8 cellular contexts compared by ENCODE assay signal in the genomic region with DNA sequence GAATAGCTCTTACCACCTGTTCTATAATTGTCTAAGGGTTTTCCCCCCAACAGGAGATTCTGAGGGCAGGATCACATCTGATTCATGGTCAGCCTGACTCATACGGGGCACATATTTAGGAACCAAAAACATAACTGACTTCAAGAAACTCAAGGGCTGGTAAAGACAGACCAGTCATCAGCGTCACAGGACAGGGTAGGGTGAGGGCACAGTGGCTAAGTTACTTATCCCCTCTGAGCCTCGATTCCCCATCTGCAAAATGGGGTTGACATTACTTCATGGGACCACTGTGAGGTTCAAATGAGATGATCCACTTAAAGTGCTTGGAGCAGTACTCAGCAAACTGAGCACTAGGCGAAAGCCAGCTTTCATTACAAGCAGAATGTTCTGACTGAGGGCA. TPM values are rescaled to one million over a fixed set of nuclear protein-coding genes. Genes with fewer than 3 reads are reported as not detected.
DNase-seq lines count a peak whose midpoint lies in the region; ATAC-seq and TF ChIP-seq lines count a peak whose summit lies in the region.

No MANE protein-coding gene starts in this region.

- peaks cover 2% of the 10 kb centered on the region for H3K27me3 Mint-ChIP-seq in activated CD4-positive, alpha-beta T cell treated with anti-CD3 and anti-CD28 coated beads, Interleukin-2, amount 10 ng/mL, durations not matched to agents 24 days and 14 days
- no peaks in the 10 kb centered on the region for H3K27me3 Mint-ChIP-seq in nephron progenitor cell (ENCODE audit: low read depth, poor library complexity)

- intact Hi-C loops in activated CD4-positive, alpha-beta T cell treated with anti-CD3 and anti-CD28 coated beads, Interleukin-2, amount 10 ng/mL, durations not matched to agents 24 days and 14 days (cut with micrococcal nuclease) = loop anchor here (1.0 to 5.0 kb wide), 6 partner anchors 46 to 460 kb away; a partner anchor contains a TSS

- H3K4me3 ChIP-seq in endocrine pancreas (ENCODE audit: control insufficient read depth, insufficient read depth, low read length) (peak overlapping the region; percentile 89), upper lobe of left lung (peak overlapping the region; percentile 45 to 85 (median 70))

- WGBS in upper lobe of left lung, 2 donors = 17 to 18% methylated on average over 4 of the region's 4 CpGs

- TF ChIP-seq EP300 in upper lobe of left lung (IDR thresholded peaks at IDR 0.05) = no peak

- no peak overlapping the region for H3K4me3 Mint-ChIP-seq in activated CD4-positive, alpha-beta T cell treated with anti-CD3 and anti-CD28 coated beads, Interleukin-2, amount 10 ng/mL, durations not matched to agents 24 days and 14 days
- peak overlapping the region; percentile 94 for H3K4me3 Mint-ChIP-seq in nephron progenitor cell

- H3K36me3 ChIP-seq in endocrine pancreas (ENCODE audit: control insufficient read depth, insufficient read depth, low read length) (peaks cover 3% of the 10 kb centered on the region), upper lobe of left lung (peaks cover 0 to 22% (median 14%) of the 10 kb centered on the region in 4 donors)

- no peaks in the 10 kb centered on the region for H3K9me3 Mint-ChIP-seq in activated CD4-positive, alpha-beta T cell treated with anti-CD3 and anti-CD28 coated beads, Interleukin-2, amount 10 ng/mL, durations not matched to agents 24 days and 14 days
- no peaks in the 10 kb centered on the region for H3K9me3 Mint-ChIP-seq in nephron progenitor cell

- peak overlapping the region; percentile 95 for H3K9ac ChIP-seq in endocrine pancreas (ENCODE audit: control insufficient read depth, insufficient read depth, low read length)

- H3K4me1 ChIP-seq in endocrine pancreas (ENCODE audit: control insufficient read depth, insufficient read depth, low read length) = no peaks in the 10 kb centered on the region
- H3K4me1 ChIP-seq in upper lobe of left lung = peaks cover 17 to 20% (median 20%) of the 10 kb centered on the region in 4 donors

- peak; percentile 74 for DNase-seq in activated CD4-positive, alpha-beta T cell treated with anti-CD3 and anti-CD28 coated beads, Interleukin-2, amount 10 ng/mL, durations not matched to agents 24 days and 14 days
- no peak for DNase-seq in nephron progenitor cell
- DNase-seq in upper lobe of left lung = no peak
- DNase-seq in epidermal melanocyte (ENCODE audit: insufficient read length, low spot score) = no peak

- H3K27me3 ChIP-seq in endocrine pancreas (ENCODE audit: control insufficient read depth, insufficient read depth, low read length) (no peaks in the 10 kb centered on the region), upper lobe of left lung (no peaks in the 10 kb centered on the region)

- H3K27ac Mint-ChIP-seq in activated CD4-positive, alpha-beta T cell treated with anti-CD3 and anti-CD28 coated beads, Interleukin-2, amount 10 ng/mL, durations not matched to agents 24 days and 14 days = peak overlapping the region; percentile 90
- peak overlapping the region; percentile 75 for H3K27ac Mint-ChIP-seq in nephron progenitor cell

- TF ChIP-seq CTCF in nephron progenitor cell (IDR thresholded peaks at IDR 0.05) = no peak
- TF ChIP-seq CTCF in upper lobe of left lung (IDR thresholded peaks at IDR 0.05) = no peak

- H3K4me1 Mint-ChIP-seq in activated CD4-positive, alpha-beta T cell treated with anti-CD3 and anti-CD28 coated beads, Interleukin-2, amount 10 ng/mL, durations not matched to agents 24 days and 14 days = peaks cover 22% of the 10 kb centered on the region
- H3K4me1 Mint-ChIP-seq in nephron progenitor cell = peaks cover 15% of the 10 kb centered on the region

- no peak for TF ChIP-seq POLR2A in upper lobe of left lung (IDR thresholded peaks at IDR 0.05)

- H3K27ac ChIP-seq in upper lobe of left lung = peak overlapping the region; percentile 88 to 99 (median 93)

- peak; percentile 34 for ATAC-seq in GM18498 (IDR thresholded peaks at IDR 0.05; ENCODE audit: unreplicated experiment)
- ATAC-seq in HG03280 (IDR thresholded peaks at IDR 0.05; ENCODE audit: unreplicated experiment) = peak; percentile 1
- ATAC-seq in upper lobe of left lung (ENCODE audit: low FRiP score in 2 of 2) = no peak
- no peak for ATAC-seq in HG02852 (IDR thresholded peaks at IDR 0.05; ENCODE audit: unreplicated experiment)

- H3K36me3 Mint-ChIP-seq in activated CD4-positive, alpha-beta T cell treated with anti-CD3 and anti-CD28 coated beads, Interleukin-2, amount 10 ng/mL, durations not matched to agents 24 days and 14 days (ENCODE audit: low read depth) = peaks cover 20% of the 10 kb centered on the region
- peaks cover 14% of the 10 kb centered on the region for H3K36me3 Mint-ChIP-seq in nephron progenitor cell (ENCODE audit: low read depth)

- no peaks in the 10 kb centered on the region for H3K9me3 ChIP-seq in endocrine pancreas (ENCODE audit: control insufficient read depth, low read length)
- H3K9me3 ChIP-seq in upper lobe of left lung = no peaks in the 10 kb centered on the region

RNA-seq across cellular contexts. Expression of a gene that starts 0.6 kb away (rescaled TPM):
- total RNA-seq in activated CD4-positive, alpha-beta T cell treated with anti-CD3 and anti-CD28 coated beads, Interleukin-2, amount 10 ng/mL, durations not matched to agents 24 days and 14 days = 43.7 and 46.2 TPM in 2 replicates
- 10 to 100 TPM; 13.6 to 37.7 (median 31.1) TPM for total RNA-seq in upper lobe of left lung

RNA-seq across cellular contexts. Expression of a gene that starts 0.7 kb away (rescaled TPM):
- 6.4 and 7.4 TPM in 2 replicates for total RNA-seq in activated CD4-positive, alpha-beta T cell treated with anti-CD3 and anti-CD28 coated beads, Interleukin-2, amount 10 ng/mL, durations not matched to agents 24 days and 14 days
- total RNA-seq in upper lobe of left lung = 10 to 100 TPM; 16.3 to 71.2 (median 24.6) TPM

RNA-seq across cellular contexts. Expression of a gene that starts 42.5 kb away (rescaled TPM):
- 18.3 and 20.9 TPM in 2 replicates for total RNA-seq in activated CD4-positive, alpha-beta T cell treated with anti-CD3 and anti-CD28 coated beads, Interleukin-2, amount 10 ng/mL, durations not matched to agents 24 days and 14 days
- total RNA-seq in upper lobe of left lung = 10 to 100 TPM in 4 of 6 donors, 1 to 10 TPM in 2; 8.7 to 37.7 (median 14.1) TPM

RNA-seq across cellular contexts. Expression of a gene that starts 57.1 kb away (rescaled TPM):
- 6.9 and 7.6 TPM in 2 replicates for total RNA-seq in activated CD4-positive, alpha-beta T cell treated with anti-CD3 and anti-CD28 coated beads, Interleukin-2, amount 10 ng/mL, durations not matched to agents 24 days and 14 days
- 10 to 100 TPM in 5 of 6 donors, 1 to 10 TPM in 1; 8.8 to 66.0 (median 29.4) TPM for total RNA-seq in upper lobe of left lung

Comparison
In these comparisons a context has a peak if more than half of its experiments do, and no peak if none do; other contexts are left out.
1. ATAC-seq: peak in GM18498 (single experiment) and HG03280 (single experiment); none in upper lobe of left lung (0 of 2) and HG02852 (single experiment).